ENCODE assay signal across 25 cellular contexts in genomic region chr10:24961582-24961981, GRCh38. TPM values are rescaled to one million over a fixed set of nuclear protein-coding genes. Genes with fewer than 3 reads are reported as not detected.
A peak's percentile ranks its signal among the peaks of the same experiment; 100 is the strongest.
DNase-seq lines count a peak whose midpoint lies in the region; ATAC-seq and TF ChIP-seq lines count a peak whose summit lies in the region.
"Had no signal": no experiment of that assay in that cellular context is flagged by ENCODE, and none has a peak within 500 bp of the region (broad histone marks: within the 10 kb centered on the region; RNA-seq: fewer than 3 reads in every experiment).

No MANE protein-coding gene starts in this region.

- no peak for TF ChIP-seq POLR2A in IMR-90 (IDR thresholded peaks at IDR 0.05; ENCODE audit: low read depth, low read length)

- POLR2A ChIA-PET in IMR-90 (lab: Charles Lee; ENCODE audit: unreplicated experiment) (no interaction called here), PC-3 (lab: Charles Lee; ENCODE audit: unreplicated experiment) (interaction anchor here (0.6 kb wide), 2 partner anchors 25 to 94 kb away, joined by 3 to 4 read pairs; no protein-coding TSS in a partner anchor)

- no peak overlapping the region for H4K5ac ChIP-seq in IMR-90 (ENCODE audit: low read depth, low read length)

- no peak for TF ChIP-seq RAD21 in IMR-90 (IDR thresholded peaks at IDR 0.05; ENCODE audit: low read length)

- H3K79me2 ChIP-seq in PC-3 (ENCODE audit: low read length), result no peaks in the 10 kb centered on the region

- WGBS in IMR-90 (ENCODE audit: extremely low coverage in 2 of 2, insufficient read length in 1 of 2), 2 experiments, result no CpG with 5 or more reads among the region's 4 CpGs

- no peak overlapping the region for H3K4me3 Mint-ChIP-seq in nephron progenitor cell
- H3K4me3 Mint-ChIP-seq: CD14-positive monocyte; CD4-positive, alpha-beta T cell; CD8-positive, alpha-beta memory T cell; GM23338; H9; HFFc6 had no signal

- ATAC-seq in IMR-90 (ENCODE audit: low read depth), result no peak
- ATAC-seq in PC-3, result peak; percentile 59
- ATAC-seq in mucosa of descending colon, result peak; percentile 11
- ATAC-seq in HG03097 (IDR thresholded peaks at IDR 0.05; ENCODE audit: low FRiP score, unreplicated experiment), result no peak
- ATAC-seq: A549, GM12878, GM23338 had no signal

- CTCF ChIA-PET in IMR-90 (lab: Yijun Ruan, JAX) (interaction anchor here (0.6 to 0.9 kb wide), 2 partner anchors 25 to 344 kb away, joined by 3 read pairs; no protein-coding TSS in a partner anchor), PC-3 (lab: Charles Lee) (no interaction called here)

- DNase-seq in IMR-90, result no peak
- DNase-seq in PC-3, result peak; percentile 65
- DNase-seq in fibroblast of mammary gland (ENCODE audit: low read depth), result peak; percentile 34
- DNase-seq in mucosa of descending colon, result no peak
- no peak for DNase-seq in nephron progenitor cell
- DNase-seq in hepatic stellate cell (ENCODE audit: low spot score), result no peak
- DNase-seq: 8988T; ACHN; AML-193; BE2C; CD4-positive, alpha-beta T cell; CD8-positive, alpha-beta memory T cell; DMS 273 treated with DMSO at 0.1 percent for 48 hours; DMS79; EL; GDM1; H9; HFFc6 had no signal

- H3K9me3 Mint-ChIP-seq in nephron progenitor cell, result no peaks in the 10 kb centered on the region
- H3K9me3 Mint-ChIP-seq: CD4-positive, alpha-beta T cell; CD8-positive, alpha-beta memory T cell; GM23338; H9; HFFc6 had no signal

- no peak overlapping the region; the same call in 1 of the 2 replicates for H3K14ac ChIP-seq in IMR-90 (replicated peaks; ENCODE audit: low read depth, low read length)

- no TSS peak for BruUV-seq in IMR-90 (replicated peaks; lab: Mats Ljungman, UMichigan)
- BruUV-seq in PC-3 (replicated peaks; lab: Mats Ljungman, UMichigan), result no TSS peak

- H3K9me1 ChIP-seq in IMR-90 (ENCODE audit: insufficient read depth, low read length), result peaks cover 15% of the 10 kb centered on the region

- no peak overlapping the region for H2BK5ac ChIP-seq in IMR-90 (ENCODE audit: low read depth, low read length, poor library complexity, severe bottlenecking)

- no peak overlapping the region for H3K27ac Mint-ChIP-seq in nephron progenitor cell
- H3K27ac Mint-ChIP-seq: CD14-positive monocyte; CD4-positive, alpha-beta T cell; CD8-positive, alpha-beta memory T cell; GM23338; HFFc6 had no signal

- peak overlapping the region; percentile 20; the same call in 1 of the 2 replicates for H3K4ac ChIP-seq in IMR-90 (ENCODE audit: low read depth, low read length)

- no peak overlapping the region for H2BK20ac ChIP-seq in IMR-90 (ENCODE audit: low read depth, low read length)

- in situ Hi-C loops in IMR-90 (cut with MboI; ENCODE audit: low sequenced_read_pairs), result loop anchor here (25.0 kb wide), 1 partner anchor 249 kb away; the partner anchor contains the start of gene ARHGAP21

- H3K27me3 ChIP-seq in IMR-90 (ENCODE audit: control insufficient read depth, insufficient read depth, low read length) (no peaks in the 10 kb centered on the region), PC-3 (ENCODE audit: low read length) (no peaks in the 10 kb centered on the region)
- H3K27me3 ChIP-seq: BE2C; BLaER1 treated with 17β-estradiol and CSF1 and Interleukin-3, amounts not matched to agents 10 nM and 100 nM had no signal

- intact Hi-C loops in IMR-90 (cut with micrococcal nuclease), result no loop called here
- intact Hi-C loops in PC-3 (cut with micrococcal nuclease), result loop anchor here (2.0 to 5.0 kb wide), 3 partner anchors 69 to 319 kb away; partner anchors contain the start of gene ARHGAP21
- intact Hi-C loops in mucosa of descending colon (cut with DNase I, micrococcal nuclease), result no loop called here

- peaks cover 19% of the 10 kb centered on the region for H3K4me1 ChIP-seq in IMR-90 (ENCODE audit: control insufficient read depth, insufficient read depth, low read length)
- H3K4me1 ChIP-seq in PC-3 (ENCODE audit: insufficient read depth, low read length), result peaks cover 56% of the 10 kb centered on the region
- H3K4me1 ChIP-seq in mucosa of descending colon (ENCODE audit: low read depth), result no peaks in the 10 kb centered on the region
- H3K4me1 ChIP-seq: BE2C; BLaER1 treated with 17β-estradiol and CSF1 and Interleukin-3, amounts not matched to agents 10 nM and 100 nM had no signal

- no peaks in the 10 kb centered on the region for H3K27me3 Mint-ChIP-seq in nephron progenitor cell (ENCODE audit: low read depth, poor library complexity)
- H3K27me3 Mint-ChIP-seq: CD4-positive, alpha-beta T cell; CD8-positive, alpha-beta memory T cell had no signal

- H3K4me2 ChIP-seq in IMR-90 (ENCODE audit: low read depth, low read length) (no peak overlapping the region), PC-3 (ENCODE audit: low read length) (peak overlapping the region; percentile 62)
- H3K4me2 ChIP-seq: A549; BLaER1 treated with 17β-estradiol and CSF1 and Interleukin-3, amounts not matched to agents 10 nM and 100 nM; GM23338 had no signal

- H3K4me3 ChIP-seq in IMR-90 (ENCODE audit: insufficient read depth, low read depth, low read length) (no peak overlapping the region), PC-3 (ENCODE audit: low read length) (no peak overlapping the region), fibroblast of mammary gland (ENCODE audit: control insufficient read depth, low read depth, low read length) (no peak overlapping the region), mucosa of descending colon (no peak overlapping the region)
- H3K4me3 ChIP-seq: A549; BLaER1 treated with 17β-estradiol and CSF1 and Interleukin-3, amounts not matched to agents 10 nM and 100 nM; GM12878; GM23338 had no signal

- no peak overlapping the region for H3K9ac ChIP-seq in IMR-90 (ENCODE audit: low read depth, low read length)
- H3K9ac ChIP-seq in PC-3 (ENCODE audit: low read length), result peak overlapping the region; percentile 51; the same call in 1 of the 2 replicates
- H3K9ac ChIP-seq: BLaER1 treated with 17β-estradiol and CSF1 and Interleukin-3, amounts not matched to agents 10 nM and 100 nM had no signal

- H4K20me1 ChIP-seq in IMR-90 (ENCODE audit: insufficient read depth, low read length) (no peaks in the 10 kb centered on the region), PC-3 (ENCODE audit: low read length) (no peaks in the 10 kb centered on the region)
- H4K20me1 ChIP-seq: BLaER1 treated with 17β-estradiol and CSF1 and Interleukin-3, amounts not matched to agents 10 nM and 100 nM had no signal

- H3K23ac ChIP-seq in IMR-90 (ENCODE audit: low read depth, low read length), result no peak overlapping the region

- H3K36me3 Mint-ChIP-seq in nephron progenitor cell (ENCODE audit: low read depth), result no peaks in the 10 kb centered on the region
- H3K36me3 Mint-ChIP-seq: CD14-positive monocyte; CD8-positive, alpha-beta memory T cell had no signal

- H4K91ac ChIP-seq in IMR-90 (ENCODE audit: insufficient read depth, low read depth, low read length), result no peak overlapping the region

- H3K79me1 ChIP-seq in IMR-90 (ENCODE audit: low read depth in 1 of 2, low read length in 2 of 2), result peaks cover 0 to 3% of the 10 kb centered on the region in 2 experiments; a peak in 1 of 4 replicates

- H2AFZ ChIP-seq in IMR-90 (replicated peaks; ENCODE audit: low read length, poor library complexity) (no peak overlapping the region), PC-3 (ENCODE audit: low read length) (no peak overlapping the region)
- H2AFZ ChIP-seq: GM23338 had no signal

- dilution Hi-C loops in IMR-90 (cut with HindIII; ENCODE audit: low sequenced_read_pairs, unreplicated experiment), result no loop called here

- H3K9me3 ChIP-seq in IMR-90 (ENCODE audit: control insufficient read depth, insufficient read depth, low read length) (no peaks in the 10 kb centered on the region), PC-3 (ENCODE audit: low read length) (no peaks in the 10 kb centered on the region), mucosa of descending colon (no peaks in the 10 kb centered on the region)
- H3K9me3 ChIP-seq: A549; BE2C; BLaER1 treated with 17β-estradiol and CSF1 and Interleukin-3, amounts not matched to agents 10 nM and 100 nM had no signal

- H3K4me1 Mint-ChIP-seq in nephron progenitor cell, result peaks cover 34% of the 10 kb centered on the region
- H3K4me1 Mint-ChIP-seq: CD14-positive monocyte; CD8-positive, alpha-beta memory T cell had no signal

- H3K36me3 ChIP-seq in IMR-90 (ENCODE audit: control insufficient read depth, insufficient read depth, low read length) (no peaks in the 10 kb centered on the region), PC-3 (ENCODE audit: low read depth, low read length) (no peaks in the 10 kb centered on the region), mucosa of descending colon (ENCODE audit: low read depth) (no peaks in the 10 kb centered on the region)
- H3K36me3 ChIP-seq: BE2C; BLaER1 treated with 17β-estradiol and CSF1 and Interleukin-3, amounts not matched to agents 10 nM and 100 nM had no signal

- H3K56ac ChIP-seq in IMR-90 (ENCODE audit: extremely low read depth, insufficient read depth, low read length), result no peak overlapping the region

- H3F3A ChIP-seq in PC-3 (ENCODE audit: low read length, unreplicated experiment), result peaks cover 3% of the 10 kb centered on the region

- TF ChIP-seq CTCF in IMR-90 (conservative IDR thresholded peaks at IDR 0.05; ENCODE audit: low read depth, low read length), result no peak
- no peak for TF ChIP-seq CTCF in PC-3 (conservative IDR thresholded peaks at IDR 0.05; ENCODE audit: low read depth, low read length)
- no peak for TF ChIP-seq CTCF in fibroblast of mammary gland (conservative IDR thresholded peaks at IDR 0.05; ENCODE audit: control insufficient read depth, insufficient read depth, low read depth, low read length)
- TF ChIP-seq CTCF in mucosa of descending colon (IDR thresholded peaks at IDR 0.05), result no peak
- TF ChIP-seq CTCF in nephron progenitor cell (IDR thresholded peaks at IDR 0.05), result no peak

- H4K8ac ChIP-seq in IMR-90 (ENCODE audit: low read depth in 2 of 2, low read length in 2 of 2), result no peak overlapping the region

- H3K27ac ChIP-seq in IMR-90 (ENCODE audit: insufficient read depth, low read length) (no peak overlapping the region), PC-3 (ENCODE audit: low read length) (peak overlapping the region; percentile 83)
- H3K27ac ChIP-seq: BLaER1 treated with 17β-estradiol and CSF1 and Interleukin-3, amounts not matched to agents 10 nM and 100 nM had no signal

- no peak overlapping the region for H2AK9ac ChIP-seq in IMR-90 (replicated peaks; ENCODE audit: low read depth, low read length, poor library complexity)

- H3K18ac ChIP-seq in IMR-90 (ENCODE audit: low read depth, low read length), result peak overlapping the region; percentile 47; the same call in 1 of the 2 replicates

- H2BK120ac ChIP-seq in IMR-90 (ENCODE audit: low read depth, low read length), result peak overlapping the region; percentile 26; the same call in 1 of the 2 replicates

- H2AK5ac ChIP-seq in IMR-90 (ENCODE audit: low read depth, low read length), result no peak overlapping the region

- no peaks in the 10 kb centered on the region for H3K9me2 ChIP-seq in PC-3 (replicated peaks; ENCODE audit: low read length)

- H2BK15ac ChIP-seq in IMR-90 (ENCODE audit: low read depth, low read length), result no peak overlapping the region

RNA-seq across cellular contexts. Expression of gene PRTFDC1, which starts 9.2 kb away (rescaled TPM):
- total RNA-seq in IMR-90 (2012; rRNA removed) (17.9 and 24.2 TPM in 2 replicates), PC-3 (2014; rRNA removed) (9.7 and 10.2 TPM in 2 replicates), mucosa of descending colon (10 to 100 TPM in 1 of 3 donors, 1 to 10 TPM in 2; 6.1 to 11.9 (median 6.9) TPM)
- 11.9 and 12.3 TPM in 2 replicates for polyA plus RNA-seq in IMR-90 (2012; rRNA removed)
- polyA plus RNA-seq in IMR-90 (2012; cell fraction: cytosol; rRNA removed), result 2.3 and 2.7 TPM in 2 replicates
- 1.1 and 12.1 TPM in 2 replicates for polyA plus RNA-seq in IMR-90 (2012; cell fraction: nucleus; rRNA removed; ENCODE audit: low replicate concordance)
- polyA plus RNA-seq: CD14-positive monocyte had no signal

RNA-seq across cellular contexts. Expression of gene ENKUR, which starts 54.4 kb away (rescaled TPM):
- total RNA-seq in IMR-90 (2012; rRNA removed) (under 0.01 TPM in 1 of 2 replicates, not detected in the other), PC-3 (2014; rRNA removed) (not detected in 2 replicates), mucosa of descending colon (under 1 TPM; 0.32 to 0.98 (median 0.77) TPM)
- not detected in 2 replicates for polyA plus RNA-seq in IMR-90 (2012; rRNA removed)
- not detected in 2 replicates for polyA plus RNA-seq in IMR-90 (2012; cell fraction: cytosol; rRNA removed)
- polyA plus RNA-seq in IMR-90 (2012; cell fraction: nucleus; rRNA removed; ENCODE audit: low replicate concordance), result not detected in 2 replicates
- total RNA-seq: CD4-positive, alpha-beta T cell; CD8-positive, alpha-beta memory T cell; GM12878; GM23338; H4; H9 had no signal
- polyA plus RNA-seq: CD8-positive, alpha-beta memory T cell had no signal

RNA-seq across cellular contexts. Expression of gene THNSL1, which starts 54.8 kb away (rescaled TPM):
- total RNA-seq in IMR-90 (2012; rRNA removed) (2.0 and 3.6 TPM in 2 replicates), PC-3 (2014; rRNA removed) (2.7 and 3.2 TPM in 2 replicates), mucosa of descending colon (1 to 10 TPM; 2.2 to 3.7 (median 3.2) TPM)
- polyA plus RNA-seq in IMR-90 (2012; rRNA removed), result 0.92 and 1.3 TPM in 2 replicates
- polyA plus RNA-seq in IMR-90 (2012; cell fraction: cytosol; rRNA removed), result 0.14 and 0.27 TPM in 2 replicates
- polyA plus RNA-seq in IMR-90 (2012; cell fraction: nucleus; rRNA removed; ENCODE audit: low replicate concordance), result 0.05 and 0.52 TPM in 2 replicates

Comparison
In these comparisons a context has a peak if more than half of its experiments do, and no peak if none do; other contexts are left out.
1. ATAC-seq: peak in PC-3 (single experiment) and mucosa of descending colon (single experiment); none in IMR-90 (single experiment) and HG03097 (single experiment).
2. DNase-seq: peak in PC-3 (single experiment) and fibroblast of mammary gland (single experiment); none in IMR-90 (single experiment), mucosa of descending colon (0 of 3), nephron progenitor cell (single experiment) and hepatic stellate cell (single experiment).